In genomic region chr10:34580643-34581042, GRCh38 we compare ENCODE assay signal across 11 cellular contexts.
DNase-seq lines count a peak whose midpoint lies in the region; ATAC-seq and TF ChIP-seq lines count a peak whose summit lies in the region.
"Had no signal": no experiment of that assay in that cellular context is flagged by ENCODE, and none has a peak within 500 bp of the region (broad histone marks: within the 10 kb centered on the region; RNA-seq: fewer than 3 reads in every experiment).

No MANE protein-coding gene starts in this region.

- no peak overlapping the region for H2AFZ ChIP-seq in H9 (ENCODE audit: low read length)

- peaks cover 2% of the 10 kb centered on the region; the same call in 1 of the 2 replicates for H3K79me2 ChIP-seq in H9 (ENCODE audit: insufficient read depth, low read length)

- H3K36me3 Mint-ChIP-seq in H9 (ENCODE audit: insufficient read depth in 1 of 3, low read depth in 3 of 3): no peaks in the 10 kb centered on the region

- in situ Hi-C loops in G401 (cut with HindIII; ENCODE audit: low sequenced_read_pairs): no loop called here

- no peak overlapping the region for H3T11ph ChIP-seq in H9 (ENCODE audit: low read length)

- WGBS in H9 (ENCODE audit: extremely low coverage, insufficient read length, low lambda C conversion rate): no CpG with 5 or more reads among the region's 3 CpGs

- H2AK5ac ChIP-seq in H9 (ENCODE audit: insufficient read length, low read length): no peak overlapping the region

- no peaks in the 10 kb centered on the region for H3K79me1 ChIP-seq in H9 (ENCODE audit: insufficient read depth, low read depth, low read length, poor library complexity, severe bottlenecking)

- H3K56ac ChIP-seq in H9 (ENCODE audit: insufficient read length, low read depth, low read length): no peak overlapping the region

- no peak overlapping the region for H3K23ac ChIP-seq in H9 (ENCODE audit: insufficient read length, low read depth, low read length)

- no peak overlapping the region for H2BK20ac ChIP-seq in H9 (ENCODE audit: low read depth, low read length, poor library complexity, severe bottlenecking)

- H3K4me3 ChIP-seq in fibroblast of pulmonary artery (replicated peaks; ENCODE audit: low read depth, low read length) (no peak overlapping the region), coronary artery (no peak overlapping the region)
- H3K4me3 ChIP-seq: cardiac muscle cell, heart right ventricle had no signal

- no peak for DNase-seq in H9
- DNase-seq in fibroblast of pulmonary artery (ENCODE audit: low read depth): peak; percentile 85
- peak; percentile 90 for DNase-seq in renal cortical epithelial cell (ENCODE audit: low read depth)
- DNase-seq in coronary artery (ENCODE audit: low spot score): no peak
- DNase-seq in NCI-H82 treated with DMSO at 0.1 percent for 48 hours (lab: John Stamatoyannopoulos, UW; ENCODE audit: unreplicated experiment): no peak
- no peak for DNase-seq in G401 (ENCODE audit: low spot score)
- DNase-seq: DMS 273 treated with DMSO at 0.1 percent for 48 hours, heart right ventricle, T-helper 9 cell had no signal

- H4K5ac ChIP-seq in H9 (ENCODE audit: insufficient read length, low read depth, low read length): no peak overlapping the region

- H3K9me3 ChIP-seq in H9 (ENCODE audit: control insufficient read depth, low read depth, low read length): no peaks in the 10 kb centered on the region
- H3K9me3 ChIP-seq: heart right ventricle had no signal

- H3K4me1 ChIP-seq in H9 (ENCODE audit: insufficient read depth, low read length): peaks cover 4% of the 10 kb centered on the region

- no peak overlapping the region for H4K91ac ChIP-seq in H9 (ENCODE audit: insufficient read length, low read depth, low read length)

- no peaks in the 10 kb centered on the region for H3K27me3 Mint-ChIP-seq in H9 (ENCODE audit: low read depth)

- H4K8ac ChIP-seq in H9 (replicated peaks; ENCODE audit: insufficient read length, low read depth, low read length): no peak overlapping the region

- no peaks in the 10 kb centered on the region for H3K23me2 ChIP-seq in H9 (ENCODE audit: insufficient read length, low read depth, low read length, poor library complexity, severe bottlenecking)

- H3K4me3 Mint-ChIP-seq in H9: no peak overlapping the region

- H3K14ac ChIP-seq in H9 (ENCODE audit: insufficient read depth, low read length): no peak overlapping the region

- H3K18ac ChIP-seq in H9 (ENCODE audit: insufficient read length, low read depth, low read length): no peak overlapping the region

- H3K9me3 Mint-ChIP-seq in H9: no peaks in the 10 kb centered on the region

- no peak overlapping the region for H3K4ac ChIP-seq in H9 (ENCODE audit: low read depth, low read length)

- H3K27ac Mint-ChIP-seq in H9: peak overlapping the region in 2 of 3 experiments; percentile 14 to 52; a peak in 2 of 7 replicates

- H3K27ac ChIP-seq in H9 (ENCODE audit: insufficient read length, low read depth, low read length) (no peak overlapping the region), coronary artery (no peak overlapping the region)
- H3K27ac ChIP-seq: cardiac muscle cell, heart right ventricle had no signal

- H3K4me1 Mint-ChIP-seq in H9: peaks cover 49 to 55% of the 10 kb centered on the region in 2 experiments

- H3K27me3 ChIP-seq in H9 (ENCODE audit: insufficient read depth, low read length): no peaks in the 10 kb centered on the region
- H3K27me3 ChIP-seq: cardiac muscle cell, heart right ventricle had no signal

- no peak overlapping the region for H2BK5ac ChIP-seq in H9 (ENCODE audit: insufficient read length, low read length)

- no peak overlapping the region for H3K9ac ChIP-seq in H9 (ENCODE audit: extremely low read depth, insufficient read length, low read length)

- ATAC-seq in SK-N-SH treated with all-trans-retinoic acid at 6 μM for 48 hours: peak; percentile 43

- H2BK15ac ChIP-seq in H9 (ENCODE audit: low read depth, low read length): no peak overlapping the region

- H4K20me1 ChIP-seq in H9 (ENCODE audit: control insufficient read depth, insufficient read depth, insufficient read length): no peaks in the 10 kb centered on the region

- TF ChIP-seq CTCF in H9 (conservative IDR thresholded peaks at IDR 0.05): no peak
- no peak for TF ChIP-seq CTCF in fibroblast of pulmonary artery (IDR thresholded peaks at IDR 0.05; ENCODE audit: low read length, missing control alignments)
- no peak for TF ChIP-seq CTCF in coronary artery (IDR thresholded peaks at IDR 0.05)

- no peak overlapping the region for H3K4me2 ChIP-seq in H9 (ENCODE audit: insufficient read depth, insufficient read length, low read length)

- H2BK120ac ChIP-seq in H9 (ENCODE audit: low read depth, low read length, poor library complexity, severe bottlenecking): no peak overlapping the region

- no peak overlapping the region for H2BK12ac ChIP-seq in H9 (ENCODE audit: insufficient read length, low read depth, low read length)

TF ChIP-seq in SK-N-SH treated with all-trans-retinoic acid at 6 μM for 48 hours, 23 proteins besides CTCF, POLR2A, EP300 and RAD21:
- peak; percentile 34; the same call in 1 of the 2 replicates for TF ChIP-seq TOX (CRISPR knock-in tag; IDR thresholded peaks at IDR 0.05; ENCODE audit: borderline replicate concordance)
- no peak for TF ChIP-seq ESRRG (CRISPR knock-in tag; IDR thresholded peaks at IDR 0.05)
- TF ChIP-seq OSR1 (CRISPR knock-in tag; IDR thresholded peaks at IDR 0.05): no peak
- no peak for TF ChIP-seq RARB (CRISPR knock-in tag; IDR thresholded peaks at IDR 0.05)
- no peak; the same call in 1 of the 2 replicates for TF ChIP-seq ISL1 (CRISPR knock-in tag; IDR thresholded peaks at IDR 0.05)

Comparison
In these comparisons a context has a peak if more than half of its experiments do, and no peak if none do; other contexts are left out.
1. DNase-seq: peak in fibroblast of pulmonary artery (single experiment) and renal cortical epithelial cell (single experiment); none in H9 (single experiment), coronary artery (single experiment), NCI-H82 treated with DMSO at 0.1 percent for 48 hours (single experiment) and G401 (single experiment).